17 cellular contexts compared by ENCODE assay signal in genomic region chr20:6026051-6026450, GRCh38. TPM values are rescaled to one million over a fixed set of nuclear protein-coding genes. Genes with fewer than 3 reads are reported as not detected.
DNase-seq lines count a peak whose midpoint lies in the region; ATAC-seq, FAIRE-seq and TF ChIP-seq lines count a peak whose summit lies in the region.
"Had no signal": no experiment of that assay in that cellular context is flagged by ENCODE, and none has a peak within 500 bp of the region (broad histone marks: within the 10 kb centered on the region; RNA-seq: fewer than 3 reads in every experiment).

No MANE protein-coding gene starts in this region.

- 85% methylated on average over 3 of the region's 3 CpGs for WGBS in A549 (ENCODE audit: missing lambda C conversion rate)

- no peak for TF ChIP-seq POLR2A in A549 (IDR thresholded peaks at IDR 0.05; ENCODE audit: low read length)

- no peak for FAIRE-seq in A549 (lab: Jason Lieb, UNC)
- FAIRE-seq: frontal cortex, GM12892, kidney had no signal

- CTCF ChIA-PET in A549 (lab: Yijun Ruan, JAX) (interaction anchor here (0.8 to 1.7 kb wide), 2 partner anchors 15 to 17 kb away, joined by 3 to 4 read pairs; no protein-coding TSS in a partner anchor), T-cell (lab: Charles Lee) (no interaction called here)

- H3K27me3 Mint-ChIP-seq in T-cell, result no peaks in the 10 kb centered on the region

- H3K4me1 Mint-ChIP-seq in T-cell, result peaks cover 29 to 44% (median 40%) of the 10 kb centered on the region in 3 donors

- no peak overlapping the region for H3K27ac ChIP-seq in A549
- H3K27ac ChIP-seq: BLaER1 treated with 17β-estradiol and CSF1 and Interleukin-3, amounts not matched to agents 10 nM and 100 nM; dorsolateral prefrontal cortex had no signal

- TF ChIP-seq EP300 in A549 (IDR thresholded peaks at IDR 0.05), result no peak

- TF ChIP-seq CTCF in A549 (IDR thresholded peaks at IDR 0.05), result no peak
- TF ChIP-seq CTCF in fibroblast of pulmonary artery (IDR thresholded peaks at IDR 0.05; ENCODE audit: low read length, missing control alignments), result no peak

- H3K4me3 ChIP-seq in A549 (no peak overlapping the region), fibroblast of pulmonary artery (replicated peaks; ENCODE audit: low read depth, low read length) (no peak overlapping the region)
- H3K4me3 ChIP-seq: BLaER1 treated with 17β-estradiol and CSF1 and Interleukin-3, amounts not matched to agents 10 nM and 100 nM; dorsolateral prefrontal cortex had no signal

- peak overlapping the region in 1 of 2 donors; percentile 1 for H3K27ac Mint-ChIP-seq in T-cell

- DNase-seq in A549 (ENCODE audit: low read depth in 1 of 2, low spot score in 1 of 2) (no peak), EH (ENCODE audit: low read depth) (peak; percentile 19), T-cell (peak in 1 of 34 experiments; percentile 8), fibroblast of pulmonary artery (ENCODE audit: low read depth) (peak; percentile 28), GM19238 (ENCODE audit: insufficient read length, low spot score) (no peak), NCI-H1105 (lab: John Stamatoyannopoulos, UW) (no peak)
- DNase-seq in stimulated activated naive CD4-positive, alpha-beta T cell treated with Interleukin-2 at 50 U/mL for 16 hours (lab: John Stamatoyannopoulos, UW), result no peak
- DNase-seq: dorsolateral prefrontal cortex; KBM-7; kidney; NCI-H2029; NCI-H526 treated with DMSO at 0.1 percent for 48 hours; stimulated activated CD4-positive, alpha-beta T cell treated with anti-CD3 and anti-CD28 coated beads, Interleukin-4, amount 100 ng/mL, for 1 hour had no signal

- peaks cover 12% of the 10 kb centered on the region for H3K9me3 ChIP-seq in A549

- POLR2A ChIA-PET in A549 (lab: Yijun Ruan, JAX) (interaction anchor here (1.6 kb wide), 1 partner anchor 18 kb away, joined by 3 read pairs; no protein-coding TSS in a partner anchor), T-cell (lab: Charles Lee) (interaction anchor here in 1 of 2 donors (0.6 kb wide), 1 partner anchor 13 kb away, joined by 4 read pairs; no protein-coding TSS in a partner anchor)

- peaks cover 0 to 6% (median 0%) of the 10 kb centered on the region in 3 donors for H3K9me3 Mint-ChIP-seq in T-cell

- ATAC-seq in A549 (no peak), T-cell (replicated peaks in 1 of 4) (peak; percentile 34 to 56 (median 42))

- peaks cover 13% of the 10 kb centered on the region for H3K4me1 ChIP-seq in A549

- no peak for TF ChIP-seq RAD21 in A549 (conservative IDR thresholded peaks at IDR 0.05 in 1 of 2, IDR thresholded peaks at IDR 0.05 in 1 of 2)

- H3K4me3 Mint-ChIP-seq in T-cell, result no peak overlapping the region

- H3K36me3 Mint-ChIP-seq in T-cell, result peaks cover 50% of the 10 kb centered on the region

- H3K4me2 ChIP-seq in A549, result no peak overlapping the region
- H3K4me2 ChIP-seq: BLaER1 treated with 17β-estradiol and CSF1 and Interleukin-3, amounts not matched to agents 10 nM and 100 nM had no signal

TF ChIP-seq in A549, 52 proteins besides CTCF, POLR2A, EP300 and RAD21:
- TF ChIP-seq FOSL2 (IDR thresholded peaks at IDR 0.05) (no peak), FOSL2 (CRISPR knock-in tag; IDR thresholded peaks at IDR 0.05) (peak; percentile 40; the same call in 1 of the 2 replicates), BHLHE40 (IDR thresholded peaks at IDR 0.05; ENCODE audit: low read depth, low read length) (no peak), HOXA7 (CRISPR knock-in tag; IDR thresholded peaks at IDR 0.05) (no peak), NR3C1 (IDR thresholded peaks at IDR 0.05) (no peak), RARB (CRISPR knock-in tag; IDR thresholded peaks at IDR 0.05) (no peak), GATA3 (IDR thresholded peaks at IDR 0.05; ENCODE audit: borderline replicate concordance) (no peak), HES2 (IDR thresholded peaks at IDR 0.05) (no peak)

RNA-seq across cellular contexts. Expression of gene CRLS1, which starts 20.1 kb away (rescaled TPM):
- polyA plus RNA-seq in A549 (2011; rRNA removed) (129 and 150 TPM in 2 replicates), A549 (2017; fragmentation: RNase III; extraction: RNeasy Plus Mini Kit Qiagen cat#74134 plus additional on column Dnase treatment) (54.8 to 61.0 TPM (median 56.1 TPM) in 3 replicates)
- 41.0 and 50.9 TPM in 2 replicates for polyA plus RNA-seq in A549 (2012; cell fraction: cytosol; rRNA removed)
- polyA plus RNA-seq in A549 (2012; cell fraction: nucleus; rRNA removed), result 22.7 and 33.0 TPM in 2 replicates
- 37.6 and 52.7 TPM in 2 replicates for polyA minus RNA-seq in A549 (2011; rRNA and poly(A)+ RNA removed)
- 10 to 100 TPM; 16.6 to 24.2 (median 18.4) TPM for total RNA-seq in T-cell

RNA-seq across cellular contexts. Expression of gene LRRN4, which starts 27.8 kb away (rescaled TPM):
- polyA plus RNA-seq in A549 (2011; rRNA removed) (0.03 TPM in 1 of 2 replicates, not detected in the other), A549 (2017; fragmentation: RNase III; extraction: RNeasy Plus Mini Kit Qiagen cat#74134 plus additional on column Dnase treatment) (0.04 TPM in 2 of 3 replicates, not detected in the other)
- polyA plus RNA-seq in A549 (2012; cell fraction: cytosol; rRNA removed), result 0.04 and 0.06 TPM in 2 replicates
- 0.18 and 0.20 TPM in 2 replicates for polyA plus RNA-seq in A549 (2012; cell fraction: nucleus; rRNA removed)
- polyA minus RNA-seq in A549 (2011; rRNA and poly(A)+ RNA removed), result not detected in 2 replicates
- under 1 TPM in 2 of 5 donors, not detected in 3; 0.09 TPM for total RNA-seq in T-cell
- total RNA-seq: T-helper 2 cell treated with Interferon-gamma antibody and Interleukin-4, amounts not matched to agents 100 ng/mL and 5 ng/mL, for 36 hours had no signal

Comparison
In these comparisons a context has a peak if more than half of its experiments do, and no peak if none do; other contexts are left out.
1. ATAC-seq: peak in T-cell (4 of 4); none in A549 (0 of 2).
2. DNase-seq: peak in EH (single experiment) and fibroblast of pulmonary artery (single experiment); none in A549 (0 of 2), stimulated activated naive CD4-positive, alpha-beta T cell treated with Interleukin-2 at 50 U/mL for 16 hours (single experiment), GM19238 (single experiment) and NCI-H1105 (single experiment).